Comparison of ENCODE assay signal across 8 cellular contexts in the genomic region with DNA sequence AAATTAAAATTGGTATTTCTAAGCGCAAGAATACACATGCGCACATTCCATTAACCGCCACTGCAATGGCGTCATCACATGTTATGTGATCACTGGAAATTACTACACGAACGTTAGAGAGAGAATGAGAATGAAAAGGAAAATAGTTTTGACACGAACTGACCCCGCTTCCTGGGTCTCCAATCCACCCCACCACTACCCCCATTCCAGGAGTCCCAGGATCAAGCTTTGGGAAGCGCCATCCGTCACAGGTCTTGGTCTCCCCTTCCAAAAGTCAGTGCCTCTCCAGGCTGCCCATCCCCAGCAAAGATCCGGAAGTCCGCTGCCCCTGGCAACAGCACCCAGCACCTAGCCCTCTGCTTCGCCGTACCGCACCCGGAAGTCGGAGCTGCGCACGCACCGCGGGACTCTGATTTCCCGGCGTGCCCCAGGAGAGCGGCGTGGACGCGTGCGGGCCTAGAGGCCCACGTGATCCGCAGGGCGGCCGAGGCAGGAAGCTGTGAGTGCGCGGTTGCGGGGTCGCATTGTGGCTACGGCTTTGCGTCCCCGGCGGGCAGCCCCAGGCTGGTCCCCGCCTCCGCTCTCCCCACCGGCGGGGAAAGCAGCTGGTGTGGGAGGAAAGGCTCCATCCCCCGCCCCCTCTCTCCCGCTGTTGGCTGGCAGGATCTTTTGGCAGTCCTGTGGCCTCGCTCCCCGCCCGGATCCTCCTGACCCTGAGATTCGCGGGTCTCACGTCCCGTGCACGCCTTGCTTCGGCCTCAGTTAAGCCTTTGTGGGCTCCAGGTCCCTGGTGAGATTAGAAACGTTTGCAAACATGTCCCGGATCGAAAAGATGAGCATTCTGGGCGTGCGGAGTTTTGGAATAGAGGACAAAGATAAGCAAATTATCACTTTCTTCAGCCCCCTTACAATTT.
DNase-seq lines count a peak whose midpoint lies in the region; ATAC-seq and TF ChIP-seq lines count a peak whose summit lies in the region.

Gene RAD50, plus strand, starts transcription at position 467 of the 914 bp plus-strand sequence. Its CDS starts 348 bp downstream, at position 815.

- peaks cover 42% of the 10 kb centered on the region for H3K79me2 ChIP-seq in OCI-LY3 (ENCODE audit: low read length)

- peak within 1 kb of the TSS; percentile 95 for H3K9ac ChIP-seq in OCI-LY3 (ENCODE audit: low read length)

- peak; percentile 87 for ATAC-seq in GM21526 (IDR thresholded peaks at IDR 0.05; ENCODE audit: low FRiP score, unreplicated experiment)

- no peaks in the 10 kb centered on the region for H3K27me3 ChIP-seq in OCI-LY3 (ENCODE audit: low read depth, low read length)

- H3K9me3 ChIP-seq in OCI-LY3 (ENCODE audit: insufficient read depth, low read length) = no peaks in the 10 kb centered on the region

- H3K36me3 ChIP-seq in OCI-LY3 (replicated peaks; ENCODE audit: low read depth, low read length) = peaks cover 16% of the 10 kb centered on the region

- H3K4me3 ChIP-seq in OCI-LY3 (ENCODE audit: low read length) = peak within 1 kb of the TSS; percentile 99

- H4K20me1 ChIP-seq in OCI-LY3 (ENCODE audit: insufficient read depth, low read length) = no peaks in the 10 kb centered on the region

- no peak for TF ChIP-seq CTCF in OCI-LY3 (IDR thresholded peaks at IDR 0.05; ENCODE audit: low read depth, low read length)

- H2AFZ ChIP-seq in OCI-LY3 (ENCODE audit: low read depth, low read length) = peak within 1 kb of the TSS; percentile 87

- peak within 1 kb of the TSS; percentile 90 for H3K4me2 ChIP-seq in OCI-LY3 (ENCODE audit: low read length)

- peaks cover 14% of the 10 kb centered on the region for H3K4me1 ChIP-seq in OCI-LY3 (ENCODE audit: low read length)

- H3K27ac ChIP-seq in OCI-LY3 (ENCODE audit: low read length) = peak within 1 kb of the TSS; percentile 65

- DNase-seq in DMS 273 (lab: John Stamatoyannopoulos, UW; ENCODE audit: unreplicated experiment) (peak; percentile 98), HuH-7.5 (ENCODE audit: low spot score) (peak; percentile 75), activated T-cell treated with anti-CD3 and anti-CD28 coated beads for 1 hour (ENCODE audit: low read depth) (peak; percentile 86), epidermal melanocyte (ENCODE audit: insufficient read length, low spot score) (peak; percentile 80), middle frontal gyrus (ENCODE audit: extremely low spot score, low spot score) (peak; percentile 91)
- DNase-seq in stimulated activated CD8-positive, alpha-beta memory T cell treated with anti-CD3 and anti-CD28 coated beads, Interleukin-2, amount 100 ng/mL, for 1 hour (ENCODE audit: low read depth in 2 of 2) = peak; percentile 80 to 81

Comparison
In these comparisons a context has a peak if more than half of its experiments do, and no peak if none do; other contexts are left out.
1. Peak in every context shown above with its lines: DNase-seq, ATAC-seq, H3K4me3 ChIP-seq and H3K27ac ChIP-seq.